17 cellular contexts compared by ENCODE assay signal in the genomic region with DNA sequence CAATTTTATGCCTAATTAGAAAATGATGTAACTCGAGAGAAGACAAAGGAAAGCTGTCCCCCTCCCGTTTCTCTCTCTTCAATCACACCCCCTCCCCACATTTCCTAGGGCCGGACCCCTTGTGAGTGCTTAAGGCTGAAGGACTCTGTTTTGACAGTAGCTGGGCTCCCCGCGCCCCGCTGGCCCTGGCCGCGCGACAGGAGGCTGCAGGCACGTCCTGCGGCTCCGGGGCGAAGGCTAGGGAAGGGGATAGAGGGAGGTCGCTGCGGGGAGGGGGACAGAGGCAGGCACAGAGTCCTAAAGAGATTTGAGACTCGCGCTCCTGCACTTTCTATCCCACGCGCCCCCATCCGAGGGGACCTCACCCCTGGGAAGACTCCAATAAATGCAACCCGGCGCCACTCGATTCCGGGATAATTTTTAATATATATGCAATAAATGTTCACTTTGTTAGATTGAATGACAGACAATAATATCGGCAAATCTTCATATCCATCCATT.
"Had no signal": no experiment of that assay in that cellular context is flagged by ENCODE, and none has a peak within 500 bp of the region (broad histone marks: within the 10 kb centered on the region; RNA-seq: fewer than 3 reads in every experiment).

No MANE protein-coding gene starts in this region.

- DNase-seq: activated CD4-positive, alpha-beta T cell treated with anti-CD3 and anti-CD28 coated beads for 36 hours; activated CD8-positive, alpha-beta memory T cell treated with anti-CD3 and anti-CD28 coated beads, Interleukin-2, amount 50 U/mL, for 4 hours; activated CD8-positive, alpha-beta T cell treated with anti-CD3 and anti-CD28 coated beads for 36 hours; activated T-cell treated with anti-CD3 and anti-CD28 coated beads, Interleukin-2, amount 50 U/mL, for 72 hours; aorta; kidney; lower lobe of right lung; midbrain; occipital lobe; sigmoid colon; stimulated activated CD4-positive, alpha-beta T cell treated with anti-CD3 and anti-CD28 coated beads, Interleukin-2, amount 100 ng/mL, for 48 hours; stimulated activated naive CD4-positive, alpha-beta T cell treated with Interleukin-2 at 50 U/mL for 16 hours; T-helper 9 cell had no signal

- H3K27ac ChIP-seq: esophagus muscularis mucosa, lower lobe of right lung, prostate gland, sigmoid colon, upper lobe of left lung had no signal

- H3K9me3 Mint-ChIP-seq: activated CD8-positive, alpha-beta T cell treated with anti-CD3 and anti-CD28 coated beads for 36 hours; activated T-cell treated with anti-CD3 and anti-CD28 coated beads, Interleukin-2, amount 50 U/mL, for 72 hours had no signal

- H3K4me3 Mint-ChIP-seq: activated CD4-positive, alpha-beta T cell treated with anti-CD3 and anti-CD28 coated beads for 36 hours; activated CD8-positive, alpha-beta T cell treated with anti-CD3 and anti-CD28 coated beads for 36 hours; activated T-cell treated with anti-CD3 and anti-CD28 coated beads, Interleukin-2, amount 50 U/mL, for 72 hours had no signal

- H3K27ac Mint-ChIP-seq: activated CD4-positive, alpha-beta T cell treated with anti-CD3 and anti-CD28 coated beads for 36 hours; activated CD8-positive, alpha-beta T cell treated with anti-CD3 and anti-CD28 coated beads for 36 hours; activated T-cell treated with anti-CD3 and anti-CD28 coated beads, Interleukin-2, amount 50 U/mL, for 72 hours had no signal

- H3K36me3 ChIP-seq: esophagus muscularis mucosa, lower lobe of right lung, prostate gland, sigmoid colon, upper lobe of left lung had no signal

- H3K9me3 ChIP-seq: esophagus muscularis mucosa, lower lobe of right lung, prostate gland, sigmoid colon, upper lobe of left lung had no signal

- FAIRE-seq: bronchial epithelial cell, kidney had no signal

- H3K4me3 ChIP-seq: esophagus muscularis mucosa, lower lobe of right lung, prostate gland, sigmoid colon, upper lobe of left lung had no signal
